ENCODE assay signal across 20 cellular contexts in genomic region chr12:130427381-130427887, GRCh38.
"Had no signal": no experiment of that assay in that cellular context is flagged by ENCODE, and none has a peak within 500 bp of the region (broad histone marks: within the 10 kb centered on the region; RNA-seq: fewer than 3 reads in every experiment).

No MANE protein-coding gene starts in this region.

- H3K36me3 ChIP-seq: stomach, suprapubic skin, tibial nerve had no signal

- H3K9me3 ChIP-seq: suprapubic skin had no signal

- H2AFZ ChIP-seq: hepatocyte had no signal

- H3K4me3 ChIP-seq: hepatocyte, stomach, suprapubic skin, tibial nerve had no signal

- H3K27me3 ChIP-seq: hepatocyte, stomach, suprapubic skin, tibial nerve had no signal

- H3K4me2 ChIP-seq: hepatocyte had no signal

- H3K79me2 ChIP-seq: hepatocyte had no signal

- ATAC-seq: activated CD4-positive, alpha-beta T cell treated with anti-CD3 and anti-CD28 coated beads for 36 hours; esophagus mucosa; left ventricle myocardium superior; sciatic nerve; stimulated activated memory B cell treated with anti-CD40 and anti-IgM and Interleukin-4, amounts not matched to agents 10 μg/mL and 1 μg/mL and 100 μg/mL, for 72 hours; WTC11 had no signal

- DNase-seq: activated CD4-positive, alpha-beta T cell treated with anti-CD3 and anti-CD28 coated beads for 36 hours; activated CD4-positive, alpha-beta T cell treated with anti-CD3 and anti-CD28 coated beads, Interleukin-2, amount 50 U/mL, for 4 hours; activated gamma-delta T cell treated with Interleukin-2 at 50 U/mL for 16 hours; effector memory CD4-positive, alpha-beta T cell; glutamatergic neuron; immature natural killer cell; left ventricle myocardium superior; mammary epithelial cell; occipital lobe; small intestine; stimulated activated CD4-positive, alpha-beta T cell treated with anti-CD3 and anti-CD28 coated beads, Interleukin-15, amount 100 ng/mL, for 24 hours; T1000 had no signal

- H3K27ac ChIP-seq: hepatocyte, stomach, suprapubic skin, tibial nerve had no signal

- H3K4me1 ChIP-seq: stomach, suprapubic skin, tibial nerve had no signal
